33 cellular contexts compared by ENCODE assay signal in genomic region chr3:25683882-25684281, GRCh38.
"Had no signal": no experiment of that assay in that cellular context is flagged by ENCODE, and none has a peak within 500 bp of the region (broad histone marks: within the 10 kb centered on the region; RNA-seq: fewer than 3 reads in every experiment).

No MANE protein-coding gene starts in this region.

- H3K4me1 Mint-ChIP-seq: activated CD4-positive, alpha-beta memory T cell treated with anti-CD3 and anti-CD28 coated beads, Interleukin-2, amount 10 ng/mL, durations not matched to agents 7 days and 5 days; activated CD8-positive, alpha-beta memory T cell treated with anti-CD3 and anti-CD28 coated beads, Interleukin-2, amount 10 ng/mL, durations not matched to agents 7 days and 5 days; activated naive CD4-positive, alpha-beta T cell treated with anti-CD3 and anti-CD28 coated beads, Interleukin-2, amount 50 U/mL, for 24 hours; activated naive CD8-positive, alpha-beta T cell treated with anti-CD3 and anti-CD28 coated beads, Interleukin-2, amount 10 ng/mL, durations not matched to agents 7 days and 5 days; activated T-helper 17 cell treated with anti-CD3 and anti-CD28 coated beads, Interleukin-2, amount 50 U/mL, for 72 hours; central memory CD8-positive, alpha-beta T cell had no signal

- H3K9me3 Mint-ChIP-seq: activated CD4-positive, alpha-beta memory T cell treated with anti-CD3 and anti-CD28 coated beads, Interleukin-2, amount 10 ng/mL, durations not matched to agents 7 days and 5 days; activated naive CD4-positive, alpha-beta T cell treated with anti-CD3 and anti-CD28 coated beads, Interleukin-2, amount 50 U/mL, for 24 hours; activated naive CD8-positive, alpha-beta T cell treated with anti-CD3 and anti-CD28 coated beads, Interleukin-2, amount 10 ng/mL, durations not matched to agents 7 days and 5 days; activated T-cell treated with anti-CD3 and anti-CD28 coated beads, Interleukin-2, amount 50 U/mL, for 72 hours; activated T-helper 17 cell treated with anti-CD3 and anti-CD28 coated beads, Interleukin-2, amount 50 U/mL, for 72 hours; central memory CD8-positive, alpha-beta T cell had no signal

- H3K27me3 ChIP-seq: ascending aorta, cardiac muscle cell, MG63, SJCRH30 had no signal

- H3K4me1 ChIP-seq: ascending aorta, SJCRH30 had no signal

- H3K27me3 Mint-ChIP-seq: activated naive CD4-positive, alpha-beta T cell treated with anti-CD3 and anti-CD28 coated beads, Interleukin-2, amount 50 U/mL, for 24 hours; activated naive CD8-positive, alpha-beta T cell treated with anti-CD3 and anti-CD28 coated beads, Interleukin-2, amount 10 ng/mL, durations not matched to agents 7 days and 5 days had no signal

- H3K36me3 Mint-ChIP-seq: activated CD8-positive, alpha-beta memory T cell treated with anti-CD3 and anti-CD28 coated beads, Interleukin-2, amount 10 ng/mL, durations not matched to agents 7 days and 5 days; activated naive CD4-positive, alpha-beta T cell treated with anti-CD3 and anti-CD28 coated beads, Interleukin-2, amount 50 U/mL, for 24 hours; activated naive CD8-positive, alpha-beta T cell treated with anti-CD3 and anti-CD28 coated beads, Interleukin-2, amount 10 ng/mL, durations not matched to agents 7 days and 5 days had no signal

- H3K36me3 ChIP-seq: ascending aorta, cardiac muscle cell, MG63, SJCRH30, WERI-Rb-1 had no signal

- H3K27ac ChIP-seq: ascending aorta, cardiac muscle cell, SJCRH30, SK-N-MC, WERI-Rb-1 had no signal

- H3K27ac Mint-ChIP-seq: activated CD4-positive, alpha-beta memory T cell treated with anti-CD3 and anti-CD28 coated beads, Interleukin-2, amount 10 ng/mL, durations not matched to agents 7 days and 5 days; activated CD8-positive, alpha-beta memory T cell treated with anti-CD3 and anti-CD28 coated beads, Interleukin-2, amount 10 ng/mL, durations not matched to agents 7 days and 5 days; activated naive CD4-positive, alpha-beta T cell treated with anti-CD3 and anti-CD28 coated beads, Interleukin-2, amount 50 U/mL, for 24 hours; activated naive CD8-positive, alpha-beta T cell treated with anti-CD3 and anti-CD28 coated beads, Interleukin-2, amount 10 ng/mL, durations not matched to agents 7 days and 5 days; activated T-cell treated with anti-CD3 and anti-CD28 coated beads, Interleukin-2, amount 50 U/mL, for 72 hours; activated T-helper 17 cell treated with anti-CD3 and anti-CD28 coated beads, Interleukin-2, amount 50 U/mL, for 72 hours had no signal

- H3K4me3 ChIP-seq: ascending aorta, cardiac muscle cell, MG63, SJCRH30, SK-N-MC had no signal

- H3K4me3 Mint-ChIP-seq: activated CD4-positive, alpha-beta memory T cell treated with anti-CD3 and anti-CD28 coated beads, Interleukin-2, amount 10 ng/mL, durations not matched to agents 7 days and 5 days; activated CD8-positive, alpha-beta memory T cell treated with anti-CD3 and anti-CD28 coated beads, Interleukin-2, amount 10 ng/mL, durations not matched to agents 7 days and 5 days; activated naive CD4-positive, alpha-beta T cell treated with anti-CD3 and anti-CD28 coated beads, Interleukin-2, amount 50 U/mL, for 24 hours; activated naive CD8-positive, alpha-beta T cell treated with anti-CD3 and anti-CD28 coated beads, Interleukin-2, amount 10 ng/mL, durations not matched to agents 7 days and 5 days; activated T-cell treated with anti-CD3 and anti-CD28 coated beads, Interleukin-2, amount 50 U/mL, for 72 hours; activated T-helper 17 cell treated with anti-CD3 and anti-CD28 coated beads, Interleukin-2, amount 50 U/mL, for 72 hours; central memory CD8-positive, alpha-beta T cell had no signal

- DNase-seq: activated CD4-positive, alpha-beta memory T cell treated with anti-CD3 and anti-CD28 coated beads, Interleukin-2, amount 10 ng/mL, durations not matched to agents 7 days and 5 days; activated CD4-positive, alpha-beta T cell treated with anti-CD3 and anti-CD28 coated beads for 1 hour; activated CD4-positive, alpha-beta T cell treated with anti-CD3 and anti-CD28 coated beads for 48 hours; activated CD4-positive, CD25-positive, alpha-beta regulatory T cell; activated CD8-positive, alpha-beta memory T cell treated with anti-CD3 and anti-CD28 coated beads for 24 hours; activated CD8-positive, alpha-beta memory T cell treated with anti-CD3 and anti-CD28 coated beads, Interleukin-2, amount 10 ng/mL, durations not matched to agents 7 days and 5 days; activated CD8-positive, alpha-beta memory T cell treated with anti-CD3 and anti-CD28 coated beads, Interleukin-2, amount 50 U/mL, for 48 hours; activated effector memory CD4-positive, alpha-beta T cell treated with anti-CD3 and anti-CD28 coated beads, Interleukin-2, amount 50 U/mL, for 16 hours; activated naive CD4-positive, alpha-beta T cell treated with Interleukin-2 at 50 U/mL for 16 hours; activated naive CD8-positive, alpha-beta T cell treated with anti-CD3 and anti-CD28 coated beads, Interleukin-2, amount 10 ng/mL, durations not matched to agents 7 days and 5 days; activated T-cell treated with anti-CD3 and anti-CD28 coated beads, Interleukin-2, amount 50 U/mL, for 72 hours; amygdala; Kasumi-1; KG1; MG63; NCI-H1048; NCI-H1105 treated with DMSO at 0.1 percent for 48 hours; NCI-H1436; NCI-H1694; NCI-H1930; NCI-H345; NCI-H524 treated with DMSO at 0.1 percent for 48 hours; OCI-M1; SHP77; SJCRH30; T1000; WERI-Rb-1 had no signal
